ENCODE assay signal across 25 cellular contexts in the genomic region with DNA sequence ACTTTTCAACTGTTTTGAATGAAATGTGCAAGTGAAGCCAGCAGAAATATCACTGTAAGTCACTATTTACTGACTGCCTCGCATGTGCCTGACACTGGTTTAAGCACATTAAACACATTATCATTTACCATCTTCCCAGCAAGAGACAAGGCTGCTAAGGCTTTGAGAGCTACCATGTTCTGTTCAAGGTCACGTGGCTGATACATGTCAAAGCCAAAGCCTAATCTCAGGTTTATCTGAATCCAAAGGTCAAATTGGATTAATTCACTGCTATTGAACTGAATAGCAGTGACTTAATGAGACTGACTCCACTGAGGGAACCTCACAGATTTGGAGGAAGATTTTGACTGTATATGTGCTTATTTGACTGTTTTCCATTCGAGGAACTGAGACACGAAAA. TPM values are rescaled to one million over a fixed set of nuclear protein-coding genes. Genes with fewer than 3 reads are reported as not detected.
A peak's percentile ranks its signal among the peaks of the same experiment; 100 is the strongest.
DNase-seq lines count a peak whose midpoint lies in the region; ATAC-seq and TF ChIP-seq lines count a peak whose summit lies in the region.
"Had no signal": no experiment of that assay in that cellular context is flagged by ENCODE, and none has a peak within 500 bp of the region (broad histone marks: within the 10 kb centered on the region; RNA-seq: fewer than 3 reads in every experiment).

No MANE protein-coding gene starts in this region.

- no peak overlapping the region for H3K27ac Mint-ChIP-seq in activated T-helper 2 cell treated with anti-CD3 and anti-CD28 coated beads, Interferon-gamma antibody, Interleukin-2, Interleukin-4, amounts not matched to agents 10 μg/mL and 5 μg/mL and 100 μg/mL, durations not matched to agents 14 hours and 24 hours and 36 hours

- H3K4me1 Mint-ChIP-seq in activated T-helper 2 cell treated with anti-CD3 and anti-CD28 coated beads, Interferon-gamma antibody, Interleukin-2, Interleukin-4, amounts not matched to agents 10 μg/mL and 5 μg/mL and 100 μg/mL, durations not matched to agents 14 hours and 24 hours and 36 hours (ENCODE audit: low read depth) = peaks cover 10% of the 10 kb centered on the region

- H3K9me3 ChIP-seq in cardiac muscle cell (ENCODE audit: low read depth) = no peaks in the 10 kb centered on the region
- no peaks in the 10 kb centered on the region for H3K9me3 ChIP-seq in OCI-LY3 (ENCODE audit: insufficient read depth, low read length)
- no peaks in the 10 kb centered on the region for H3K9me3 ChIP-seq in right cardiac atrium (ENCODE audit: control insufficient read depth, low read length)
- H3K9me3 ChIP-seq in upper lobe of right lung = no peaks in the 10 kb centered on the region
- H3K9me3 ChIP-seq: BE2C, SJSA1 had no signal

- no peak for DNase-seq in cardiac muscle cell (ENCODE audit: low read depth in 1 of 2, low spot score in 1 of 2)
- no peak for DNase-seq in left ventricle myocardium superior
- DNase-seq in CD1c-positive myeloid dendritic cell (ENCODE audit: extremely low spot score) = peak; percentile 32
- DNase-seq in right cardiac atrium = no peak
- DNase-seq in activated T-helper 2 cell treated with anti-CD3 and anti-CD28 coated beads, Interferon-gamma antibody, Interleukin-2, Interleukin-4, amounts not matched to agents 10 μg/mL and 5 μg/mL and 100 μg/mL, durations not matched to agents 14 hours and 24 hours and 36 hours (ENCODE audit: low spot score) = no peak
- DNase-seq in upper lobe of right lung = no peak
- DNase-seq: 8988T, ACHN, BE2C, Calu3, DND-41, Kasumi-1, NCI-H1092 treated with DMSO at 0.1 percent for 48 hours, NCI-H1436, NCI-H187 treated with DMSO at 0.1 percent for 48 hours, NCI-H2171 treated with DMSO at 0.1 percent for 48 hours, NCI-H345, NCI-H510A treated with DMSO at 0.1 percent for 48 hours, PC-3 had no signal

- H4K20me1 ChIP-seq in OCI-LY3 (ENCODE audit: insufficient read depth, low read length) = no peaks in the 10 kb centered on the region

- no peaks in the 10 kb centered on the region for H3K79me2 ChIP-seq in OCI-LY3 (ENCODE audit: low read length)

- no peak for ATAC-seq in left ventricle myocardium superior
- no peak for ATAC-seq in right cardiac atrium
- ATAC-seq in upper lobe of right lung = no peak
- no peak for ATAC-seq in HG02610 (IDR thresholded peaks at IDR 0.05; ENCODE audit: unreplicated experiment)
- ATAC-seq: HCT116, PC-3 had no signal

- peaks cover 17% of the 10 kb centered on the region for H3K27me3 Mint-ChIP-seq in activated T-helper 2 cell treated with anti-CD3 and anti-CD28 coated beads, Interferon-gamma antibody, Interleukin-2, Interleukin-4, amounts not matched to agents 10 μg/mL and 5 μg/mL and 100 μg/mL, durations not matched to agents 14 hours and 24 hours and 36 hours (ENCODE audit: low read depth)

- H3K9ac ChIP-seq in OCI-LY3 (ENCODE audit: low read length) = no peak overlapping the region

- no peaks in the 10 kb centered on the region for H3K36me3 ChIP-seq in cardiac muscle cell
- H3K36me3 ChIP-seq in OCI-LY3 (replicated peaks; ENCODE audit: low read depth, low read length) = no peaks in the 10 kb centered on the region
- no peaks in the 10 kb centered on the region for H3K36me3 ChIP-seq in upper lobe of right lung
- H3K36me3 ChIP-seq: BE2C, SJSA1 had no signal

- H3K36me3 Mint-ChIP-seq in activated T-helper 2 cell treated with anti-CD3 and anti-CD28 coated beads, Interferon-gamma antibody, Interleukin-2, Interleukin-4, amounts not matched to agents 10 μg/mL and 5 μg/mL and 100 μg/mL, durations not matched to agents 14 hours and 24 hours and 36 hours (ENCODE audit: low read depth) = no peaks in the 10 kb centered on the region
- H3K36me3 Mint-ChIP-seq: CD14-positive monocyte had no signal

- H3K4me3 Mint-ChIP-seq in activated T-helper 2 cell treated with anti-CD3 and anti-CD28 coated beads, Interferon-gamma antibody, Interleukin-2, Interleukin-4, amounts not matched to agents 10 μg/mL and 5 μg/mL and 100 μg/mL, durations not matched to agents 14 hours and 24 hours and 36 hours (ENCODE audit: low read depth) = no peak overlapping the region
- H3K4me3 Mint-ChIP-seq: CD14-positive monocyte had no signal

- intact Hi-C loops in left ventricle myocardium superior (cut with micrococcal nuclease) = loop anchor here (10.0 kb wide), 1 partner anchor 138 kb away; no protein-coding TSS in a partner anchor
- intact Hi-C loops in right cardiac atrium (cut with DNase I) = loop anchor here in 1 of 4 donors (10.0 kb wide), 1 partner anchor 128 kb away; no protein-coding TSS in a partner anchor
- intact Hi-C loops in activated T-helper 2 cell treated with anti-CD3 and anti-CD28 coated beads, Interferon-gamma antibody, Interleukin-2, Interleukin-4, amounts not matched to agents 10 μg/mL and 5 μg/mL and 100 μg/mL, durations not matched to agents 14 hours and 24 hours and 36 hours (cut with micrococcal nuclease) = no loop called here
- intact Hi-C loops in upper lobe of right lung (cut with DNase I) = no loop called here

- H3K4me3 ChIP-seq in cardiac muscle cell = no peak overlapping the region
- no peak overlapping the region for H3K4me3 ChIP-seq in OCI-LY3 (ENCODE audit: low read length)
- no peak overlapping the region for H3K4me3 ChIP-seq in right cardiac atrium (ENCODE audit: low read length)
- no peak overlapping the region for H3K4me3 ChIP-seq in upper lobe of right lung
- H3K4me3 ChIP-seq: SJSA1 had no signal

- H3K27me3 ChIP-seq in cardiac muscle cell (no peaks in the 10 kb centered on the region), OCI-LY3 (ENCODE audit: low read depth, low read length) (no peaks in the 10 kb centered on the region; the same call in 1 of the 2 replicates), right cardiac atrium (ENCODE audit: control insufficient read depth, insufficient read depth) (no peaks in the 10 kb centered on the region), upper lobe of right lung (no peaks in the 10 kb centered on the region)
- H3K27me3 ChIP-seq: BE2C, SJSA1 had no signal

- no peaks in the 10 kb centered on the region for H3K9me3 Mint-ChIP-seq in activated T-helper 2 cell treated with anti-CD3 and anti-CD28 coated beads, Interferon-gamma antibody, Interleukin-2, Interleukin-4, amounts not matched to agents 10 μg/mL and 5 μg/mL and 100 μg/mL, durations not matched to agents 14 hours and 24 hours and 36 hours
- H3K9me3 Mint-ChIP-seq: CD14-positive monocyte had no signal

- TF ChIP-seq CTCF in cardiac muscle cell (IDR thresholded peaks at IDR 0.05; ENCODE audit: low read depth, low read length) (no peak), OCI-LY3 (IDR thresholded peaks at IDR 0.05; ENCODE audit: low read depth, low read length) (no peak), upper lobe of right lung (IDR thresholded peaks at IDR 0.05) (no peak)

- H3K27ac ChIP-seq in cardiac muscle cell (peak overlapping the region; percentile 63), OCI-LY3 (ENCODE audit: low read length) (no peak overlapping the region), right cardiac atrium (ENCODE audit: low read length) (peak overlapping the region; percentile 33), upper lobe of right lung (no peak overlapping the region)
- H3K27ac ChIP-seq: HL-60, SJSA1 had no signal

- 0 out of 2 replicates have a peak overlapping the region, but pooled peaks have one; percentile 1 for H3K4me2 ChIP-seq in OCI-LY3 (ENCODE audit: low read length)

- WGBS in right cardiac atrium = 43% methylated on average over 4 of the region's 4 CpGs

- 0 out of 2 replicates have a peak overlapping the region, but pooled peaks have one; percentile 30 for H2AFZ ChIP-seq in OCI-LY3 (ENCODE audit: low read depth, low read length)

- H3K4me1 ChIP-seq in cardiac muscle cell (ENCODE audit: low read depth) = peaks cover 47% of the 10 kb centered on the region
- H3K4me1 ChIP-seq in OCI-LY3 (ENCODE audit: low read length) = peaks cover 16% of the 10 kb centered on the region
- peaks cover 14% of the 10 kb centered on the region for H3K4me1 ChIP-seq in right cardiac atrium (ENCODE audit: control insufficient read depth, insufficient read depth, low read length)
- no peaks in the 10 kb centered on the region for H3K4me1 ChIP-seq in upper lobe of right lung

RNA-seq across cellular contexts. Expression of a gene that starts 23.6 kb away (rescaled TPM):
- total RNA-seq in cardiac muscle cell = 10.7 and 16.2 TPM in 2 replicates
- polyA plus RNA-seq in cardiac muscle cell = 12.7 and 12.9 TPM in 2 replicates
- total RNA-seq in left ventricle myocardium superior = 34.9 TPM
- 10 to 100 TPM; 44.4 to 56.9 (median 47.8) TPM for total RNA-seq in right cardiac atrium
- polyA plus RNA-seq in right cardiac atrium = 13.2 TPM
- total RNA-seq in activated T-helper 2 cell treated with anti-CD3 and anti-CD28 coated beads, Interferon-gamma antibody, Interleukin-2, Interleukin-4, amounts not matched to agents 10 μg/mL and 5 μg/mL and 100 μg/mL, durations not matched to agents 14 hours and 24 hours and 36 hours = 13.6 and 15.1 TPM in 2 replicates
- 35.4 TPM for total RNA-seq in upper lobe of right lung

Comparison
In these comparisons a context has a peak if more than half of its experiments do, and no peak if none do; other contexts are left out.
1. H3K27ac ChIP-seq: peak in cardiac muscle cell (single experiment) and right cardiac atrium (single experiment); none in OCI-LY3 (single experiment) and upper lobe of right lung (single experiment).